Comparison of ENCODE assay signal across 2 cellular contexts in the genomic region with DNA sequence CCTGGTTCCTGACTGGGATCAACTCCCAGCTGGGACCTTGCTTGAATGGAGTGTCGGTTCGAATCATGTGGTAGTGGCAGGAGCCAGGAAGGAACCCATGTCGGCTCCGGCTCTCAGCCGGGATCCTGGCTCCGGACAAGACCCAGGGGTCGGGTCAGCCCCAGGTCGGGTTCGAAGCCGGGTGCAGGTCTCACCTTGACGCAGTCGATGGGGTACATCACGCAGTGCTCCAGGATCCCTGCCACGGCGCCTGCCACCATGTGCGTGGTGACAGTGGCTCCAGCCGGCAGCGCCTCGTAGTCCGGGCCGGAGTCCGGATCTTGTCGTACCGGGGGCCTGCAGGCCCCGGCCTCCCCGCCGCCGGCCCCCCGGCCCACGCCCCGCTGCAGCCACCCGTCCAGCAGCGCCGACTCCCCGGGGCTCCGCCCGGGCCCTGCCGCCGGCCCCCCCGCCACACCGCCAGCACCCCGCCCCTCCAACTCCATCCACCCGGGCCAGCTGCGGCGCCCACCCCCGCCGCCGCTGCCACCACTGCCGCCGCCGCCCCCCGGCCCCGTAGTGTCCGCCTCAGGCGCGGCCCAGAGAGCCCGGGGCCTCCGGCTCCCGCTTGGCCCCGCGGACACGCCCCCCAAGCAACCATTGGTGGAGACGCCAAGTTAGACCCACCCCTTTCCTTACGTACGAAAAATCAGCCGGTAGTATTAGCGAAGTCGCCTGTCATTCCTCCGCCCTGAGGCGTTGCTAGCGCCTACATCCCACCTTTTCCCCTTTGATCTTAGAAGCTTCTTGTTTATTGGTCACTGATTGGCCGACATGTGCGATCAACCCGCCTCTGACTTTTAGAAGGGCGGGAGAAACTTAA.
A peak's percentile ranks its signal among the peaks of the same experiment; 100 is the strongest.
TF ChIP-seq lines count a peak whose summit lies in the region.

A gene with protein sequence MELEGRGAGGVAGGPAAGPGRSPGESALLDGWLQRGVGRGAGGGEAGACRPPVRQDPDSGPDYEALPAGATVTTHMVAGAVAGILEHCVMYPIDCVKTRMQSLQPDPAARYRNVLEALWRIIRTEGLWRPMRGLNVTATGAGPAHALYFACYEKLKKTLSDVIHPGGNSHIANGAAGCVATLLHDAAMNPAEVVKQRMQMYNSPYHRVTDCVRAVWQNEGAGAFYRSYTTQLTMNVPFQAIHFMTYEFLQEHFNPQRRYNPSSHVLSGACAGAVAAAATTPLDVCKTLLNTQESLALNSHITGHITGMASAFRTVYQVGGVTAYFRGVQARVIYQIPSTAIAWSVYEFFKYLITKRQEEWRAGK (minus strand): TSS at position 589 of the 862 bp plus-strand sequence. CDS start 104 bp downstream, at position 485.

TF ChIP-seq in SK-N-SH, 30 proteins besides CTCF, POLR2A, EP300 and RAD21 (continued from another document):
- TF ChIP-seq, protein P1, sequence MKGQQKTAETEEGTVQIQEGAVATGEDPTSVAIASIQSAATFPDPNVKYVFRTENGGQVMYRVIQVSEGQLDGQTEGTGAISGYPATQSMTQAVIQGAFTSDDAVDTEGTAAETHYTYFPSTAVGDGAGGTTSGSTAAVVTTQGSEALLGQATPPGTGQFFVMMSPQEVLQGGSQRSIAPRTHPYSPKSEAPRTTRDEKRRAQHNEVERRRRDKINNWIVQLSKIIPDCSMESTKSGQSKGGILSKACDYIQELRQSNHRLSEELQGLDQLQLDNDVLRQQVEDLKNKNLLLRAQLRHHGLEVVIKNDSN (IDR thresholded peaks at IDR 0.05; ENCODE audit: borderline replicate concordance, low read depth), result no peak
- TF ChIP-seq, protein P2, sequence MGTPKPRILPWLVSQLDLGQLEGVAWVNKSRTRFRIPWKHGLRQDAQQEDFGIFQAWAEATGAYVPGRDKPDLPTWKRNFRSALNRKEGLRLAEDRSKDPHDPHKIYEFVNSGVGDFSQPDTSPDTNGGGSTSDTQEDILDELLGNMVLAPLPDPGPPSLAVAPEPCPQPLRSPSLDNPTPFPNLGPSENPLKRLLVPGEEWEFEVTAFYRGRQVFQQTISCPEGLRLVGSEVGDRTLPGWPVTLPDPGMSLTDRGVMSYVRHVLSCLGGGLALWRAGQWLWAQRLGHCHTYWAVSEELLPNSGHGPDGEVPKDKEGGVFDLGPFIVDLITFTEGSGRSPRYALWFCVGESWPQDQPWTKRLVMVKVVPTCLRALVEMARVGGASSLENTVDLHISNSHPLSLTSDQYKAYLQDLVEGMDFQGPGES (IDR thresholded peaks at IDR 0.05; ENCODE audit: low read depth, low read length), result peak; percentile 59
- TF ChIP-seq GABPA (IDR thresholded peaks at IDR 0.05; ENCODE audit: low read depth) (0 out of 2 replicates have a peak, but pooled peaks have one; percentile 22), MXI1 (IDR thresholded peaks at IDR 0.05; ENCODE audit: low read depth, low read length) (peak; percentile 73)
- TF ChIP-seq, protein P3, sequence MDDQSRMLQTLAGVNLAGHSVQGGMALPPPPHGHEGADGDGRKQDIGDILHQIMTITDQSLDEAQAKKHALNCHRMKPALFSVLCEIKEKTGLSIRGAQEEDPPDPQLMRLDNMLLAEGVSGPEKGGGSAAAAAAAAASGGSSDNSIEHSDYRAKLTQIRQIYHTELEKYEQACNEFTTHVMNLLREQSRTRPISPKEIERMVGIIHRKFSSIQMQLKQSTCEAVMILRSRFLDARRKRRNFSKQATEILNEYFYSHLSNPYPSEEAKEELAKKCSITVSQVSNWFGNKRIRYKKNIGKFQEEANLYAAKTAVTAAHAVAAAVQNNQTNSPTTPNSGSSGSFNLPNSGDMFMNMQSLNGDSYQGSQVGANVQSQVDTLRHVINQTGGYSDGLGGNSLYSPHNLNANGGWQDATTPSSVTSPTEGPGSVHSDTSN (IDR thresholded peaks at IDR 0.05), result peak; percentile 99

TF ChIP-seq in SK-N-SH treated with all-trans-retinoic acid at 6 μM for 48 hours, 23 proteins besides CTCF, POLR2A, EP300 and RAD21 (continued from another document):
- TF ChIP-seq, protein P4, sequence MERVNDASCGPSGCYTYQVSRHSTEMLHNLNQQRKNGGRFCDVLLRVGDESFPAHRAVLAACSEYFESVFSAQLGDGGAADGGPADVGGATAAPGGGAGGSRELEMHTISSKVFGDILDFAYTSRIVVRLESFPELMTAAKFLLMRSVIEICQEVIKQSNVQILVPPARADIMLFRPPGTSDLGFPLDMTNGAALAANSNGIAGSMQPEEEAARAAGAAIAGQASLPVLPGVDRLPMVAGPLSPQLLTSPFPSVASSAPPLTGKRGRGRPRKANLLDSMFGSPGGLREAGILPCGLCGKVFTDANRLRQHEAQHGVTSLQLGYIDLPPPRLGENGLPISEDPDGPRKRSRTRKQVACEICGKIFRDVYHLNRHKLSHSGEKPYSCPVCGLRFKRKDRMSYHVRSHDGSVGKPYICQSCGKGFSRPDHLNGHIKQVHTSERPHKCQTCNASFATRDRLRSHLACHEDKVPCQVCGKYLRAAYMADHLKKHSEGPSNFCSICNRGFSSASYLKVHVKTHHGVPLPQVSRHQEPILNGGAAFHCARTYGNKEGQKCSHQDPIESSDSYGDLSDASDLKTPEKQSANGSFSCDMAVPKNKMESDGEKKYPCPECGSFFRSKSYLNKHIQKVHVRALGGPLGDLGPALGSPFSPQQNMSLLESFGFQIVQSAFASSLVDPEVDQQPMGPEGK (CRISPR knock-in tag; IDR thresholded peaks at IDR 0.05; ENCODE audit: borderline replicate concordance), result no peak
- TF ChIP-seq GLIS3 (CRISPR knock-in tag; IDR thresholded peaks at IDR 0.05), result no peak
- no peak for TF ChIP-seq TCF4 (CRISPR knock-in tag; IDR thresholded peaks at IDR 0.05; ENCODE audit: borderline replicate concordance)
- no peak for TF ChIP-seq RARB (CRISPR knock-in tag; IDR thresholded peaks at IDR 0.05)
- no peak for TF ChIP-seq ZNF70 (CRISPR knock-in tag; IDR thresholded peaks at IDR 0.05)
